In the genomic region with DNA sequence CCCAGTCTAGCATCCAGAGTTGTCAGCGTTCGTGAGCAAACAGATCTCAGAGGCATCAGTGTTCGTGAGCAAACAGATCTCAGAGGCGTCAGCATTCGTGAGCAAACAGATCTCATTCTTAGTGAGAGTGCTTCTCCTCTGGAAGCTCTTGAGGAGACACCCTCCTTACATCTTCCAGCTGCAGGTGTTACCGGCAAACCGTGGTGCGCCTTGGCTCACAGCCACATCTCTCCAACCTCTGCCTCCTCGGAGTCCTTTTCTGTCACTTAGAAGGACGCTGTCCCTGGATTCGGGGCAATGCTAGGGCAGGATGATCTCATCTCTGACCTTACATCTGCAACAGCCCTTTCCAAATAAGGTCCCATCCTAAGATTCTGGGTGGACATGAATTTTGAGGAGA, we compare ENCODE assay signal across 10 cellular contexts. TPM values are rescaled to one million over a fixed set of nuclear protein-coding genes. Genes with fewer than 3 reads are reported as not detected.
DNase-seq lines count a peak whose midpoint lies in the region; ATAC-seq and TF ChIP-seq lines count a peak whose summit lies in the region.
"Had no signal": no experiment of that assay in that cellular context is flagged by ENCODE, and none has a peak within 500 bp of the region (broad histone marks: within the 10 kb centered on the region; RNA-seq: fewer than 3 reads in every experiment).

No MANE protein-coding gene starts in this region.

- no peak overlapping the region for H3K27ac Mint-ChIP-seq in GM23338
- H3K27ac Mint-ChIP-seq in activated CD4-positive, alpha-beta T cell treated with anti-CD3 and anti-CD28 coated beads, Interleukin-2, amount 10 ng/mL, durations not matched to agents 7 days and 5 days: no peak overlapping the region

- no peaks in the 10 kb centered on the region for H3K79me2 ChIP-seq in GM23338 (replicated peaks; ENCODE audit: insufficient read depth)

- ATAC-seq in GM23338: no peak

- peaks cover 7% of the 10 kb centered on the region for H3K27me3 Mint-ChIP-seq in GM23338 (ENCODE audit: insufficient read depth, low read depth, poor library complexity)
- peaks cover 2% of the 10 kb centered on the region for H3K27me3 Mint-ChIP-seq in activated CD4-positive, alpha-beta T cell treated with anti-CD3 and anti-CD28 coated beads, Interleukin-2, amount 10 ng/mL, durations not matched to agents 7 days and 5 days

- no peaks in the 10 kb centered on the region for H3K36me3 Mint-ChIP-seq in GM23338 (ENCODE audit: low read depth)
- no peaks in the 10 kb centered on the region for H3K36me3 Mint-ChIP-seq in activated CD4-positive, alpha-beta T cell treated with anti-CD3 and anti-CD28 coated beads, Interleukin-2, amount 10 ng/mL, durations not matched to agents 7 days and 5 days (ENCODE audit: low read depth)

- H3K4me3 ChIP-seq in GM23338 (no peak overlapping the region), epithelial cell of esophagus (ENCODE audit: low read length) (no peak overlapping the region), suprapubic skin (peak overlapping the region; percentile 20), H7 (ENCODE audit: insufficient read depth, low read depth, low read length) (no peak overlapping the region)
- H3K4me3 ChIP-seq: heart right ventricle had no signal

- no peaks in the 10 kb centered on the region for H3F3A ChIP-seq in GM23338 (replicated peaks; ENCODE audit: low read depth)

- no peak for TF ChIP-seq CTCF in GM23338 (conservative IDR thresholded peaks at IDR 0.05; ENCODE audit: low read depth in 2 of 2)
- TF ChIP-seq CTCF in epithelial cell of esophagus (IDR thresholded peaks at IDR 0.05; ENCODE audit: insufficient read depth, low read depth, low read length, missing control alignments): no peak
- TF ChIP-seq CTCF in suprapubic skin (IDR thresholded peaks at IDR 0.05): no peak

- no peaks in the 10 kb centered on the region for H4K20me1 ChIP-seq in GM23338 (replicated peaks; ENCODE audit: insufficient read depth)

- POLR2A ChIA-PET in activated CD4-positive, alpha-beta T cell treated with anti-CD3 and anti-CD28 coated beads, Interleukin-2, amount 10 ng/mL, durations not matched to agents 7 days and 5 days (lab: Charles Lee): no interaction called here

- peaks cover 11% of the 10 kb centered on the region for H3K9me3 Mint-ChIP-seq in GM23338
- H3K9me3 Mint-ChIP-seq in activated CD4-positive, alpha-beta T cell treated with anti-CD3 and anti-CD28 coated beads, Interleukin-2, amount 10 ng/mL, durations not matched to agents 7 days and 5 days: no peaks in the 10 kb centered on the region

- H3K4me3 Mint-ChIP-seq in GM23338: no peak overlapping the region; the same call in 2 of the 3 replicates
- H3K4me3 Mint-ChIP-seq in activated CD4-positive, alpha-beta T cell treated with anti-CD3 and anti-CD28 coated beads, Interleukin-2, amount 10 ng/mL, durations not matched to agents 7 days and 5 days: no peak overlapping the region

- 62% methylated on average over 11 of the region's 11 CpGs for WGBS in suprapubic skin

- H3K4me1 Mint-ChIP-seq in GM23338: peaks cover 29% of the 10 kb centered on the region
- peaks cover 32% of the 10 kb centered on the region for H3K4me1 Mint-ChIP-seq in activated CD4-positive, alpha-beta T cell treated with anti-CD3 and anti-CD28 coated beads, Interleukin-2, amount 10 ng/mL, durations not matched to agents 7 days and 5 days

- H3K27ac ChIP-seq in GM23338 (ENCODE audit: low read depth): no peak overlapping the region
- peak overlapping the region; percentile 60 for H3K27ac ChIP-seq in suprapubic skin
- H3K27ac ChIP-seq: WERI-Rb-1 had no signal

- peak overlapping the region; percentile 28; the same call in 1 of the 2 replicates for H3K4me2 ChIP-seq in GM23338

- DNase-seq in GM23338 (ENCODE audit: low spot score) (no peak), NCI-H345 treated with DMSO at 0.1 percent for 48 hours (lab: John Stamatoyannopoulos, UW; ENCODE audit: unreplicated experiment) (peak; percentile 91), epithelial cell of esophagus (ENCODE audit: low read depth) (peak; percentile 25), suprapubic skin (ENCODE audit: low spot score in 2 of 2) (no peak), H7 (no peak), GM19240 (ENCODE audit: insufficient read length, low spot score) (no peak)
- no peak for DNase-seq in activated CD4-positive, alpha-beta T cell treated with anti-CD3 and anti-CD28 coated beads, Interleukin-2, amount 10 ng/mL, durations not matched to agents 7 days and 5 days
- DNase-seq: heart right ventricle, WERI-Rb-1 had no signal

- no peak for TF ChIP-seq POLR2A in suprapubic skin (IDR thresholded peaks at IDR 0.05)

- H3K36me3 ChIP-seq in GM23338 (ENCODE audit: insufficient read depth) (no peaks in the 10 kb centered on the region), suprapubic skin (no peaks in the 10 kb centered on the region), H7 (replicated peaks; ENCODE audit: control insufficient read depth, insufficient read depth, low read length) (no peaks in the 10 kb centered on the region)
- H3K36me3 ChIP-seq: heart right ventricle, WERI-Rb-1 had no signal

- CTCF ChIA-PET in activated CD4-positive, alpha-beta T cell treated with anti-CD3 and anti-CD28 coated beads, Interleukin-2, amount 10 ng/mL, durations not matched to agents 7 days and 5 days (lab: Charles Lee): no interaction called here

- TF ChIP-seq EP300 in suprapubic skin (IDR thresholded peaks at IDR 0.05): no peak

- H3K9me2 ChIP-seq in GM23338 (ENCODE audit: insufficient read depth): no peaks in the 10 kb centered on the region

- peaks cover 17% of the 10 kb centered on the region for H3K4me1 ChIP-seq in GM23338 (ENCODE audit: insufficient read depth)
- H3K4me1 ChIP-seq in suprapubic skin: peaks cover 35% of the 10 kb centered on the region

- peak overlapping the region; percentile 26 for H2AFZ ChIP-seq in GM23338

- no peaks in the 10 kb centered on the region for H3K9me3 ChIP-seq in suprapubic skin
- H3K9me3 ChIP-seq: heart right ventricle had no signal

- H3K27me3 ChIP-seq in GM23338 (ENCODE audit: insufficient read depth) (no peaks in the 10 kb centered on the region), suprapubic skin (no peaks in the 10 kb centered on the region), H7 (ENCODE audit: control insufficient read depth, insufficient read depth, low read length) (no peaks in the 10 kb centered on the region)

RNA-seq across cellular contexts. Expression of a gene that starts 14.6 kb away (rescaled TPM):
- total RNA-seq in GM23338 (2014; rRNA removed; shearing (Covaris generic)): not detected in 2 replicates
- 0.05 TPM in 1 of 2 replicates, not detected in the other for polyA plus RNA-seq in GM23338 (2016; fragmentation: Nextera tagmentation; extraction: Ambion mirVana)
- total RNA-seq in suprapubic skin: under 1 TPM in 2 of 4 donors, not detected in 2; 0.15 to 0.21 TPM
- under 1 TPM; 0.10 to 0.21 TPM for total RNA-seq in activated CD4-positive, alpha-beta T cell treated with anti-CD3 and anti-CD28 coated beads, Interleukin-2, amount 10 ng/mL, durations not matched to agents 7 days and 5 days
- 0.73 TPM in 1 of 2 replicates, not detected in the other for total RNA-seq in H7 (2014; rRNA removed; shearing (Covaris generic))
- total RNA-seq: dermis microvascular lymphatic vessel endothelial cell had no signal
- polyA plus RNA-seq: heart right ventricle had no signal

RNA-seq across cellular contexts. Expression of a gene that starts 46.3 kb away (rescaled TPM):
- 11.0 and 13.6 TPM in 2 replicates for total RNA-seq in GM23338 (2014; rRNA removed; shearing (Covaris generic))
- 8.7 and 10.0 TPM in 2 replicates for polyA plus RNA-seq in GM23338 (2016; fragmentation: Nextera tagmentation; extraction: Ambion mirVana)
- total RNA-seq in suprapubic skin: 10 to 100 TPM; 24.5 to 39.1 (median 30.5) TPM
- 10 to 100 TPM; 22.1 to 22.6 TPM for total RNA-seq in activated CD4-positive, alpha-beta T cell treated with anti-CD3 and anti-CD28 coated beads, Interleukin-2, amount 10 ng/mL, durations not matched to agents 7 days and 5 days
- 10.2 and 12.1 TPM in 2 replicates for total RNA-seq in H7 (2014; rRNA removed; shearing (Covaris generic))

Comparison
In these comparisons a context has a peak if more than half of its experiments do, and no peak if none do; other contexts are left out.
1. DNase-seq: peak in NCI-H345 treated with DMSO at 0.1 percent for 48 hours (single experiment) and epithelial cell of esophagus (single experiment); none in GM23338 (single experiment), suprapubic skin (0 of 2), activated CD4-positive, alpha-beta T cell treated with anti-CD3 and anti-CD28 coated beads, Interleukin-2, amount 10 ng/mL, durations not matched to agents 7 days and 5 days (single experiment), H7 (single experiment) and GM19240 (single experiment).